In the genomic region with DNA sequence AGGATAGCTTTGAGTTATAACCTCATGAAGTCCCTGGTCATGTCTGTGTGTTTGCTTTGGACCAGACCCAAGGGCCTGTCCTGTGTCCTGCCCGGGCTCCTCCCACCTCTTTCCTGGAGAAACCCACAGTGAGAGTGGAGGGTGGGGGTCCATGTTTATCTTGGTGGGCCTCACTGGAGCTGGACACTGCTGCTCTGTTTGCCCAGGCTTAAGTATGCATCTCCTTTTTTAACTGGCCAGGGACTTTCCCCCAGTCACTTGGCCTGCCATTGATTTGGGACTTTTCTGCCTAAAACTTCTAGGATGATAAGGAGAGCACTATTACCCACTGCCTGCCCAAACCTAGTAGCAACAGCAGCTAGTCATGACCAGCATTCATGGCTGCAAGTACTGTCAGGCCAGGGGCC, we compare ENCODE assay signal across 14 cellular contexts. TPM values are rescaled to one million over a fixed set of nuclear protein-coding genes. Genes with fewer than 3 reads are reported as not detected.
DNase-seq lines count a peak whose midpoint lies in the region; TF ChIP-seq lines count a peak whose summit lies in the region.
"Had no signal": no experiment of that assay in that cellular context is flagged by ENCODE, and none has a peak within 500 bp of the region (broad histone marks: within the 10 kb centered on the region; RNA-seq: fewer than 3 reads in every experiment).

No MANE protein-coding gene starts in this region.

- peak overlapping the region in 1 of 2 experiments; percentile 70 for H3K18ac ChIP-seq in mesenchymal stem cell (ENCODE audit: low read depth in 1 of 2, low read length in 2 of 2)

- H3K36me3 ChIP-seq in esophagus squamous epithelium (no peaks in the 10 kb centered on the region), mesenchymal stem cell (ENCODE audit: control insufficient read depth in 1 of 2, insufficient read depth in 2 of 2, low read depth in 1 of 2, low read length in 2 of 2) (peaks cover 0 to 17% of the 10 kb centered on the region in 2 experiments), tibial artery (no peaks in the 10 kb centered on the region)
- H3K36me3 ChIP-seq in effector memory CD4-positive, alpha-beta T cell (ENCODE audit: control insufficient read depth, insufficient read depth, low read length): no peaks in the 10 kb centered on the region
- H3K36me3 ChIP-seq: prostate gland had no signal

- H3K4me2 ChIP-seq in mesenchymal stem cell (ENCODE audit: low read length, poor library complexity, severe bottlenecking): no peak overlapping the region

- peak overlapping the region; percentile 45 for H3K9ac ChIP-seq in mesenchymal stem cell (ENCODE audit: low read length)

- H2BK120ac ChIP-seq in mesenchymal stem cell (ENCODE audit: low read depth, low read length): no peak overlapping the region

- peak overlapping the region in 1 of 2 experiments; percentile 66 for H2BK12ac ChIP-seq in mesenchymal stem cell (ENCODE audit: low read length in 2 of 2)

- H2BK5ac ChIP-seq in mesenchymal stem cell (ENCODE audit: low read depth, low read length, poor library complexity, severe bottlenecking): peak overlapping the region; percentile 70

- TF ChIP-seq CTCF in esophagus squamous epithelium (IDR thresholded peaks at IDR 0.05) (no peak), tibial artery (IDR thresholded peaks at IDR 0.05) (no peak)

- no peak for TF ChIP-seq POLR2A in esophagus squamous epithelium (IDR thresholded peaks at IDR 0.05)

- H3K4me1 ChIP-seq in esophagus squamous epithelium (peaks cover 0 to 50% (median 21%) of the 10 kb centered on the region in 3 donors), mesenchymal stem cell (ENCODE audit: control insufficient read depth, insufficient read depth, low read depth, low read length) (peaks cover 10% of the 10 kb centered on the region), tibial artery (peaks cover 0 to 39% (median 23%) of the 10 kb centered on the region in 4 donors)
- no peaks in the 10 kb centered on the region for H3K4me1 ChIP-seq in effector memory CD4-positive, alpha-beta T cell (ENCODE audit: control insufficient read depth, insufficient read depth, low read length, poor library complexity, severe bottlenecking)
- H3K4me1 ChIP-seq: prostate gland had no signal

- peak; percentile 35 for DNase-seq in RPMI7951 (ENCODE audit: low read depth)
- no peak for DNase-seq in esophagus squamous epithelium (lab: John Stamatoyannopoulos, UW)
- no peak for DNase-seq in mesenchymal stem cell
- DNase-seq in tibial artery: no peak
- no peak for DNase-seq in effector memory CD4-positive, alpha-beta T cell
- no peak for DNase-seq in NCI-H510A (lab: John Stamatoyannopoulos, UW)
- no peak for DNase-seq in HT-29 (ENCODE audit: low spot score)
- DNase-seq: amniotic stem cell, MG63, NCI-H187 treated with DMSO at 0.1 percent for 48 hours, NCI-H526 treated with DMSO at 0.1 percent for 48 hours had no signal

- H3K27ac ChIP-seq in esophagus squamous epithelium (peak overlapping the region in 3 of 4 donors; percentile 5 to 51 (median 50)), mesenchymal stem cell (ENCODE audit: low read length, poor library complexity, severe bottlenecking) (peak overlapping the region; percentile 7), tibial artery (peak overlapping the region; percentile 39 to 44)
- no peak overlapping the region for H3K27ac ChIP-seq in effector memory CD4-positive, alpha-beta T cell (ENCODE audit: insufficient read depth, low read length, poor library complexity, severe bottlenecking)
- H3K27ac ChIP-seq: epithelial cell of prostate, prostate gland, VCaP had no signal

- H4K8ac ChIP-seq in mesenchymal stem cell (ENCODE audit: low read length): peak overlapping the region; percentile 49

- no peak overlapping the region for H2BK15ac ChIP-seq in mesenchymal stem cell (ENCODE audit: low read depth, poor library complexity, severe bottlenecking)

- no peak overlapping the region for H3K23ac ChIP-seq in mesenchymal stem cell (ENCODE audit: low read length in 2 of 2)

- H3K9me3 ChIP-seq in esophagus squamous epithelium (no peaks in the 10 kb centered on the region), mesenchymal stem cell (ENCODE audit: control insufficient read depth, low read length) (peaks cover 7% of the 10 kb centered on the region), tibial artery (no peaks in the 10 kb centered on the region)
- no peaks in the 10 kb centered on the region for H3K9me3 ChIP-seq in effector memory CD4-positive, alpha-beta T cell (ENCODE audit: control insufficient read depth, low read length)
- H3K9me3 ChIP-seq: prostate gland had no signal

- intact Hi-C loops in esophagus squamous epithelium (cut with DNase I) (no loop called here), tibial artery (cut with DNase I; ENCODE audit: low total_unique reads) (no loop called here)

- no peak overlapping the region for H4K91ac ChIP-seq in mesenchymal stem cell (ENCODE audit: low read length)

- H2AFZ ChIP-seq in mesenchymal stem cell (ENCODE audit: low read depth, low read length): no peak overlapping the region

- H3K27me3 ChIP-seq in esophagus squamous epithelium (no peaks in the 10 kb centered on the region), mesenchymal stem cell (ENCODE audit: control insufficient read depth in 1 of 2, insufficient read depth in 1 of 2, low read length in 2 of 2) (no peaks in the 10 kb centered on the region), tibial artery (no peaks in the 10 kb centered on the region)
- no peaks in the 10 kb centered on the region for H3K27me3 ChIP-seq in effector memory CD4-positive, alpha-beta T cell (replicated peaks; ENCODE audit: control insufficient read depth, insufficient read depth, low read length, poor library complexity, severe bottlenecking)
- H3K27me3 ChIP-seq: MG63 had no signal

- H3K4me3 ChIP-seq in esophagus squamous epithelium (no peak overlapping the region), mesenchymal stem cell (ENCODE audit: insufficient read depth in 1 of 2, low read depth in 1 of 2, low read length in 2 of 2) (no peak overlapping the region), tibial artery (no peak overlapping the region)
- H3K4me3 ChIP-seq in effector memory CD4-positive, alpha-beta T cell (ENCODE audit: insufficient read depth, low read depth, low read length, poor library complexity, severe bottlenecking): no peak overlapping the region
- H3K4me3 ChIP-seq: MG63, prostate gland had no signal

- 20 to 50% methylated on average over 1 of the region's 1 CpG for WGBS in esophagus squamous epithelium, 2 donors
- 73% methylated on average over 1 of the region's 1 CpG for WGBS in mesenchymal stem cell

- H3K14ac ChIP-seq in mesenchymal stem cell (ENCODE audit: low read length in 2 of 2): no peak overlapping the region

- no peak overlapping the region for H3K4ac ChIP-seq in mesenchymal stem cell (ENCODE audit: low read depth in 1 of 2, low read length in 2 of 2)

- peaks cover 25% of the 10 kb centered on the region for H3K79me1 ChIP-seq in mesenchymal stem cell (replicated peaks; ENCODE audit: low read length, poor library complexity, severe bottlenecking)

- peak overlapping the region; percentile 15 for H2AK5ac ChIP-seq in mesenchymal stem cell (ENCODE audit: low read length, severe bottlenecking)

RNA-seq across cellular contexts. Expression of gene DDR2, which starts 49.8 kb away (rescaled TPM):
- total RNA-seq in RPMI7951 (2014; rRNA removed; shearing (Covaris generic)): 47.2 and 58.2 TPM in 2 replicates
- 10 to 100 TPM in 2 of 4 donors, 1 to 10 TPM in 2; 1.5 to 88.1 (median 15.9) TPM for total RNA-seq in esophagus squamous epithelium
- polyA plus RNA-seq in mesenchymal stem cell (2013, experiment 1 of 2): 25.2 TPM
- polyA plus RNA-seq in mesenchymal stem cell (2013, experiment 2 of 2): 23.9 TPM
- total RNA-seq in HT-29 (2014; rRNA removed; shearing (Covaris generic)): 0.05 and 0.91 TPM in 2 replicates
